Comparison of ENCODE assay signal across 19 cellular contexts in the genomic region with DNA sequence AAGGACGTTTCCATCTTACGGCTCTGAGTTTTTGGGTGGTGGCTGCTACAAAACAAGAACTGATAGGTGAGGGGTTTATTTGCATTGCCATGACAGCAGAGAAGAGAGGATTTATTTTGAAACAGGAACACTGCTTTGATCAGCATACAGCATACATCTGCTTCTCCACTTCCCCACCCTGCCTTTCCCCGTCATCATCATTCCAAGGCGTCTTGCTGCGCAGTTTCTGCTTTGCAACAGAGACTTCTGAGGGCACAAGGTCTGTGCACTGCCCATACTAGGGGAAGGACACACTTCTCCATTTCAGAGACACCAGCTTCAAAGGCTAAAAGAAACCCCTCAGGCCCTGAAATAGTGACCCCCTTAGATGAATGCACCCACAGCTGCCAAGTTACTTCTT.
"Had no signal": no experiment of that assay in that cellular context is flagged by ENCODE, and none has a peak within 500 bp of the region (broad histone marks: within the 10 kb centered on the region; RNA-seq: fewer than 3 reads in every experiment).

No MANE protein-coding gene starts in this region.

- H3K36me3 ChIP-seq: breast epithelium, esophagus squamous epithelium, neutrophil had no signal

- H3K4me1 ChIP-seq: breast epithelium had no signal

- H3K27ac Mint-ChIP-seq: activated CD8-positive, alpha-beta memory T cell treated with anti-CD3 and anti-CD28 coated beads, Interleukin-2, amount 10 ng/mL, durations not matched to agents 7 days and 5 days; activated naive CD8-positive, alpha-beta T cell treated with anti-CD3 and anti-CD28 coated beads, Interleukin-2, amount 10 ng/mL, durations not matched to agents 7 days and 5 days; mesothelial cell of epicardium; progenitor cell of endocrine pancreas had no signal

- H3K36me3 Mint-ChIP-seq: activated CD8-positive, alpha-beta memory T cell treated with anti-CD3 and anti-CD28 coated beads, Interleukin-2, amount 10 ng/mL, durations not matched to agents 7 days and 5 days; activated naive CD8-positive, alpha-beta T cell treated with anti-CD3 and anti-CD28 coated beads, Interleukin-2, amount 10 ng/mL, durations not matched to agents 7 days and 5 days; mesothelial cell of epicardium; naive B cell had no signal

- H3K4me3 ChIP-seq: breast epithelium, dorsolateral prefrontal cortex, esophagus squamous epithelium had no signal

- H3K27me3 ChIP-seq: esophagus squamous epithelium, neutrophil had no signal

- H3K27ac ChIP-seq: breast epithelium, dorsolateral prefrontal cortex, neutrophil had no signal

- H3K4me1 Mint-ChIP-seq: activated CD8-positive, alpha-beta memory T cell treated with anti-CD3 and anti-CD28 coated beads, Interleukin-2, amount 10 ng/mL, durations not matched to agents 7 days and 5 days; activated naive CD8-positive, alpha-beta T cell treated with anti-CD3 and anti-CD28 coated beads, Interleukin-2, amount 10 ng/mL, durations not matched to agents 7 days and 5 days; naive B cell had no signal

- H3K9me3 ChIP-seq: breast epithelium, esophagus squamous epithelium, neutrophil had no signal

- DNase-seq: activated CD4-positive, alpha-beta T cell treated with anti-CD3 and anti-CD28 coated beads, Interleukin-2, amount 50 U/mL, for 48 hours; activated CD4-positive, CD25-positive, alpha-beta regulatory T cell treated with anti-CD3 and anti-CD28 coated beads, Interleukin-2, amount 50 U/mL, for 72 hours; activated CD8-positive, alpha-beta memory T cell treated with anti-CD3 and anti-CD28 coated beads, Interleukin-2, amount 10 ng/mL, durations not matched to agents 7 days and 5 days; activated effector memory CD4-positive, alpha-beta T cell treated with anti-CD3 and anti-CD28 coated beads, Interleukin-2, amount 50 U/mL, for 16 hours; activated naive CD8-positive, alpha-beta T cell treated with anti-CD3 and anti-CD28 coated beads, Interleukin-2, amount 10 ng/mL, durations not matched to agents 7 days and 5 days; activated T-cell treated with anti-CD3 and anti-CD28 coated beads, Interleukin-2, amount 50 U/mL, for 4 hours; anterior cingulate cortex; esophagus squamous epithelium; foreskin fibroblast; islet precursor cell; naive B cell; stimulated activated CD4-positive, alpha-beta T cell treated with anti-CD3 and anti-CD28 coated beads, Interleukin-2, amount 100 ng/mL, for 48 hours; stimulated activated CD8-positive, alpha-beta memory T cell treated with anti-CD3 and anti-CD28 coated beads, Interleukin-4, amount 100 ng/mL, for 48 hours; stimulated activated naive CD8-positive, alpha-beta T cell treated with anti-CD3 and anti-CD28 coated beads, Interleukin-15, Interleukin-2, amounts not matched to agents 100 U/mL and 50 U/mL, for 24 hours had no signal

- H3K9me3 Mint-ChIP-seq: activated naive CD8-positive, alpha-beta T cell treated with anti-CD3 and anti-CD28 coated beads, Interleukin-2, amount 10 ng/mL, durations not matched to agents 7 days and 5 days; activated T-cell treated with anti-CD3 and anti-CD28 coated beads, Interleukin-2, amount 50 U/mL, for 4 hours; naive B cell had no signal

- H3K27me3 Mint-ChIP-seq: activated CD8-positive, alpha-beta memory T cell treated with anti-CD3 and anti-CD28 coated beads, Interleukin-2, amount 10 ng/mL, durations not matched to agents 7 days and 5 days; progenitor cell of endocrine pancreas had no signal

- H3K4me3 Mint-ChIP-seq: activated CD8-positive, alpha-beta memory T cell treated with anti-CD3 and anti-CD28 coated beads, Interleukin-2, amount 10 ng/mL, durations not matched to agents 7 days and 5 days; activated naive CD8-positive, alpha-beta T cell treated with anti-CD3 and anti-CD28 coated beads, Interleukin-2, amount 10 ng/mL, durations not matched to agents 7 days and 5 days; activated T-cell treated with anti-CD3 and anti-CD28 coated beads, Interleukin-2, amount 50 U/mL, for 4 hours; mesothelial cell of epicardium; naive B cell had no signal

- ATAC-seq: activated CD8-positive, alpha-beta memory T cell treated with anti-CD3 and anti-CD28 coated beads, Interleukin-2, amount 10 ng/mL, durations not matched to agents 7 days and 5 days; activated T-cell treated with anti-CD3 and anti-CD28 coated beads, Interleukin-2, amount 50 U/mL, for 4 hours; stimulated activated naive CD8-positive, alpha-beta T cell treated with anti-CD3 and anti-CD28 coated beads, Interleukin-15, Interleukin-2, amounts not matched to agents 100 U/mL and 50 U/mL, for 24 hours had no signal
